In the genomic region with DNA sequence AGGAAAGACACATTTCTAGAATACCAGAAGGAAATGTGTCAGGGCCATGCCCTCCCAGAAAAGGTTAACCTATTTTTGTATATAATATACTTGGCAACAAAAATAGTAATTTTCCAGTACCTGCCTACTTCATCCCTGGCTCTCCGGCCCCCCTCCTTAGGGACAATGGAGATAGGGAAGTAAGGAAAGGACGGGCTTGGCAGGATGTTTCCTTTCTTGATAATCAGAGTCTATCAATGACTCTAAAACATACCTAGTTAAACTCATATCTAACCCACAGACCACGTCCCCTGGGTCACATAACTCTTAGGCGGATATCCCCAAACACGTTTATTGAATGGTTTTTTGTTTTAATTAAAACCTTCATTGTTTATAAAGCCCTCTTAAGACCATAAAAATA, we compare ENCODE assay signal across 12 cellular contexts. TPM values are rescaled to one million over a fixed set of nuclear protein-coding genes. Genes with fewer than 3 reads are reported as not detected.
DNase-seq lines count a peak whose midpoint lies in the region; ATAC-seq and TF ChIP-seq lines count a peak whose summit lies in the region.
"Had no signal": no experiment of that assay in that cellular context is flagged by ENCODE, and none has a peak within 500 bp of the region (broad histone marks: within the 10 kb centered on the region; RNA-seq: fewer than 3 reads in every experiment).

No MANE protein-coding gene starts in this region.

- no TSS peak for BruUV-seq in mammary epithelial cell (replicated peaks; lab: Mats Ljungman, UMichigan)

- DNase-seq in breast epithelium (ENCODE audit: low spot score in 2 of 2) (no peak), mammary epithelial cell (no peak), activated B cell treated with CpG ODN at 0.5 μM for 24 hours (no peak), epithelial cell of prostate (ENCODE audit: low read depth, low spot score) (no peak), suprapubic skin (ENCODE audit: low spot score in 2 of 2) (peak in 1 of 2 donors; percentile 64), ovary (no peak), kidney tubule cell (ENCODE audit: low spot score) (no peak)
- DNase-seq: NCI-H187 treated with DMSO at 0.1 percent for 48 hours had no signal

- H2AFZ ChIP-seq in mammary epithelial cell (ENCODE audit: low read depth, low read length): no peak overlapping the region

- H3K27me3 ChIP-seq in breast epithelium (no peaks in the 10 kb centered on the region), mammary epithelial cell (ENCODE audit: insufficient read depth, low read length) (no peaks in the 10 kb centered on the region), suprapubic skin (no peaks in the 10 kb centered on the region), ovary (no peaks in the 10 kb centered on the region)
- H3K27me3 ChIP-seq: sigmoid colon had no signal

- H3K27ac Mint-ChIP-seq in activated B cell treated with CpG ODN at 0.5 μM for 24 hours: peak overlapping the region; percentile 79

- H3K27ac ChIP-seq in breast epithelium (peak overlapping the region; percentile 66 to 68), mammary epithelial cell (ENCODE audit: insufficient read depth, low read depth, low read length) (no peak overlapping the region), epithelial cell of prostate (peak overlapping the region; percentile 51), suprapubic skin (peak overlapping the region; percentile 7), ovary (peak overlapping the region in 1 of 2 donors; percentile 64)
- H3K27ac ChIP-seq: sigmoid colon had no signal

- no peak for TF ChIP-seq POLR2A in breast epithelium (IDR thresholded peaks at IDR 0.05)
- TF ChIP-seq POLR2A in suprapubic skin (IDR thresholded peaks at IDR 0.05): no peak
- TF ChIP-seq POLR2A in ovary (IDR thresholded peaks at IDR 0.05): no peak

- dilution Hi-C loops in mammary epithelial cell (cut with HindIII; ENCODE audit: low sequenced_read_pairs): loop anchor here (5.0 kb wide), 1 partner anchor 37 kb away; no protein-coding TSS in a partner anchor

- WGBS in mammary epithelial cell (ENCODE audit: low coverage, missing lambda C conversion rate): 90% methylated on average over 5 of the region's 5 CpGs
- 41% methylated on average over 5 of the region's 5 CpGs for WGBS in suprapubic skin
- 52 to 68% (median 59%) methylated on average over 5 of the region's 5 CpGs for WGBS in ovary, 3 donors

- no peaks in the 10 kb centered on the region for H3K36me3 ChIP-seq in breast epithelium
- H3K36me3 ChIP-seq in mammary epithelial cell (ENCODE audit: insufficient read depth, low read length): peaks cover 24% of the 10 kb centered on the region
- peaks cover 33% of the 10 kb centered on the region for H3K36me3 ChIP-seq in suprapubic skin
- no peaks in the 10 kb centered on the region for H3K36me3 ChIP-seq in ovary

- H3K4me2 ChIP-seq in mammary epithelial cell (ENCODE audit: insufficient read depth, low read depth, low read length): no peak overlapping the region

- H3K9me3 ChIP-seq in breast epithelium: no peaks in the 10 kb centered on the region
- no peaks in the 10 kb centered on the region for H3K9me3 ChIP-seq in mammary epithelial cell (replicated peaks; ENCODE audit: insufficient read depth, low read length)
- H3K9me3 ChIP-seq in suprapubic skin: no peaks in the 10 kb centered on the region
- H3K9me3 ChIP-seq in ovary: no peaks in the 10 kb centered on the region
- H3K9me3 ChIP-seq: sigmoid colon had no signal

- no peak overlapping the region for H3K9ac ChIP-seq in mammary epithelial cell (ENCODE audit: insufficient read depth, low read length)

- H3K27me3 Mint-ChIP-seq in activated B cell treated with CpG ODN at 0.5 μM for 24 hours: no peaks in the 10 kb centered on the region

- POLR2A ChIA-PET in activated B cell treated with CpG ODN at 0.5 μM for 24 hours (lab: Charles Lee): interaction anchor here (0.6 to 2.3 kb wide), 4 partner anchors 11 to 304 kb away, joined by 4 to 23 read pairs (median 6); a partner anchor contains a TSS

- no peak for TF ChIP-seq EP300 in suprapubic skin (IDR thresholded peaks at IDR 0.05)
- TF ChIP-seq EP300 in ovary (IDR thresholded peaks at IDR 0.05): no peak

- intact Hi-C loops in breast epithelium (cut with DNase I; ENCODE audit: low total_unique reads): loop anchor here (5.0 to 10.0 kb wide), 2 partner anchors 97 to 115 kb away; a partner anchor contains a TSS
- intact Hi-C loops in mammary epithelial cell (cut with micrococcal nuclease): loop anchor here (1.0 to 10.0 kb wide), 4 partner anchors 109 to 285 kb away; a partner anchor contains a TSS
- intact Hi-C loops in activated B cell treated with CpG ODN at 0.5 μM for 24 hours (cut with micrococcal nuclease): loop anchor here (1.0 to 5.0 kb wide), 4 partner anchors 30 to 272 kb away; no protein-coding TSS in a partner anchor
- intact Hi-C loops in ovary (cut with DNase I): loop anchor here (5.0 to 10.0 kb wide), 2 partner anchors 112 to 115 kb away; a partner anchor contains a TSS

- peaks cover 76% of the 10 kb centered on the region for H3K4me1 Mint-ChIP-seq in activated B cell treated with CpG ODN at 0.5 μM for 24 hours

- H3K4me3 Mint-ChIP-seq in activated B cell treated with CpG ODN at 0.5 μM for 24 hours: no peak overlapping the region

- ATAC-seq in activated B cell treated with CpG ODN at 0.5 μM for 24 hours (ENCODE audit: low read depth) (no peak), HG03432 (IDR thresholded peaks at IDR 0.05; ENCODE audit: unreplicated experiment) (no peak)

- peaks cover 15 to 39% of the 10 kb centered on the region in 2 donors for H3K4me1 ChIP-seq in breast epithelium
- H3K4me1 ChIP-seq in mammary epithelial cell (ENCODE audit: insufficient read depth, low read length): peaks cover 34% of the 10 kb centered on the region
- peaks cover 64% of the 10 kb centered on the region for H3K4me1 ChIP-seq in suprapubic skin
- H3K4me1 ChIP-seq in ovary (ENCODE audit: insufficient read depth): peaks cover 11% of the 10 kb centered on the region

- no peaks in the 10 kb centered on the region for H3K9me3 Mint-ChIP-seq in activated B cell treated with CpG ODN at 0.5 μM for 24 hours

- H3K79me2 ChIP-seq in mammary epithelial cell (ENCODE audit: insufficient read depth, low read length): peaks cover 12% of the 10 kb centered on the region

- TF ChIP-seq CTCF in breast epithelium (IDR thresholded peaks at IDR 0.05) (peak in 1 of 3 donors; percentile 21), mammary epithelial cell (conservative IDR thresholded peaks at IDR 0.05 in 1 of 2, IDR thresholded peaks at IDR 0.05 in 1 of 2; ENCODE audit: extremely low read depth in 1 of 2, insufficient read depth in 1 of 2, low read depth in 1 of 2, low read length in 2 of 2) (no peak), activated B cell treated with CpG ODN at 0.5 μM for 24 hours (IDR thresholded peaks at IDR 0.05) (no peak), suprapubic skin (IDR thresholded peaks at IDR 0.05) (no peak), ovary (IDR thresholded peaks at IDR 0.05) (no peak)

- in situ Hi-C loops in mammary epithelial cell (cut with MboI; ENCODE audit: low sequenced_read_pairs in 2 of 2): loop anchor here (5.0 to 10.0 kb wide), 2 partner anchors 115 to 117 kb away; a partner anchor contains a TSS

- H4K20me1 ChIP-seq in mammary epithelial cell (ENCODE audit: insufficient read depth, low read length): no peaks in the 10 kb centered on the region

- H3K36me3 Mint-ChIP-seq in activated B cell treated with CpG ODN at 0.5 μM for 24 hours (ENCODE audit: low read depth): peaks cover 27% of the 10 kb centered on the region

- H3K4me3 ChIP-seq in breast epithelium (no peak overlapping the region), mammary epithelial cell (replicated peaks in 1 of 3; ENCODE audit: insufficient read depth in 1 of 3, low read depth in 2 of 3, low read length in 3 of 3) (no peak overlapping the region), suprapubic skin (no peak overlapping the region), ovary (no peak overlapping the region)
- H3K4me3 ChIP-seq: sigmoid colon had no signal

- CTCF ChIA-PET in mammary epithelial cell (lab: Charles Lee; ENCODE audit: low non-redundant PET) (interaction anchor here (0.6 kb wide), 1 partner anchor 12 kb away, joined by 6 read pairs; a partner anchor contains a TSS), activated B cell treated with CpG ODN at 0.5 μM for 24 hours (lab: Charles Lee) (interaction anchor here (1.0 to 3.9 kb wide), 9 partner anchors 8 to 113 kb away, joined by 3 to 42 read pairs (median 17); a partner anchor contains a TSS)

RNA-seq across cellular contexts. Expression of a gene that starts 11.8 kb away (rescaled TPM):
- total RNA-seq in breast epithelium (10 to 100 TPM in 2 of 3 donors, 1 to 10 TPM in 1; 9.9 to 19.7 (median 19.6) TPM), mammary epithelial cell (10 to 100 TPM; 12.3 to 65.2 TPM), activated B cell treated with CpG ODN at 0.5 μM for 24 hours (26.2 and 37.5 TPM in 2 replicates), suprapubic skin (10 to 100 TPM; 11.3 to 39.4 (median 21.7) TPM), ovary (10 to 100 TPM in 6 of 7 donors, 1 to 10 TPM in 1; 9.1 to 65.2 (median 38.0) TPM)
- polyA plus RNA-seq in mammary epithelial cell (46.7 TPM), ovary (10 to 100 TPM; 28.7 to 52.4 TPM)
- 28.2 TPM for polyA minus RNA-seq in mammary epithelial cell

RNA-seq across cellular contexts. Expression of a gene that starts 47.0 kb away (rescaled TPM):
- total RNA-seq in breast epithelium: 1 to 10 TPM in 1 of 3 donors, under 1 TPM in 2; 0.15 to 4.2 (median 0.66) TPM
- under 1 TPM in 1 of 2 donors, not detected in 1; 0.33 TPM for total RNA-seq in mammary epithelial cell
- polyA plus RNA-seq in mammary epithelial cell: not detected
- not detected for polyA minus RNA-seq in mammary epithelial cell
- total RNA-seq in activated B cell treated with CpG ODN at 0.5 μM for 24 hours: not detected in 2 replicates
- total RNA-seq in suprapubic skin: under 1 TPM in 2 of 4 donors, not detected in 2; 0.51 to 0.83 TPM
- 1 to 10 TPM in 1 of 7 donors, under 1 TPM in 4, not detected in 2; 0.24 to 1.1 (median 0.43) TPM for total RNA-seq in ovary
- under 1 TPM; 0.11 to 0.22 TPM for polyA plus RNA-seq in ovary
- total RNA-seq: T-helper 2 cell treated with Interferon-gamma antibody and Interleukin-4, amounts not matched to agents 100 ng/mL and 5 ng/mL, for 36 hours; temporal lobe had no signal
